27 cellular contexts compared by ENCODE assay signal in genomic region chr7:93161181-93161762, GRCh38.
"Had no signal": no experiment of that assay in that cellular context is flagged by ENCODE, and none has a peak within 500 bp of the region (broad histone marks: within the 10 kb centered on the region; RNA-seq: fewer than 3 reads in every experiment).

No MANE protein-coding gene starts in this region.

- H3K4me3 ChIP-seq: colonic mucosa, dorsolateral prefrontal cortex, left ventricle myocardium inferior, lung, right lobe of liver, tibial nerve, vagina had no signal

- H3K36me3 Mint-ChIP-seq: activated naive CD4-positive, alpha-beta T cell treated with anti-CD3 and anti-CD28 coated beads, Interleukin-2, amount 10 ng/mL, durations not matched to agents 7 days and 5 days had no signal

- FAIRE-seq: frontal cortex, TTC549 had no signal

- ATAC-seq: right lobe of liver had no signal

- H3K9me3 ChIP-seq: colonic mucosa, vagina had no signal

- H3K36me3 ChIP-seq: colonic mucosa, left ventricle myocardium inferior, right lobe of liver, tibial nerve, vagina had no signal

- H3K27me3 Mint-ChIP-seq: activated CD4-positive, alpha-beta memory T cell treated with anti-CD3 and anti-CD28 coated beads for 36 hours; activated naive CD4-positive, alpha-beta T cell treated with anti-CD3 and anti-CD28 coated beads, Interleukin-2, amount 10 ng/mL, durations not matched to agents 7 days and 5 days had no signal

- H3K4me3 Mint-ChIP-seq: activated CD4-positive, alpha-beta memory T cell treated with anti-CD3 and anti-CD28 coated beads for 36 hours; activated naive CD4-positive, alpha-beta T cell treated with anti-CD3 and anti-CD28 coated beads, Interleukin-2, amount 10 ng/mL, durations not matched to agents 7 days and 5 days; activated T-helper 1 cell treated with anti-CD3 and anti-CD28 coated beads, Interleukin-12 subunit alpha, Interleukin-12 subunit beta, Interleukin-2, Interleukin-4 antibody, amounts not matched to agents 30 ng/mL and 10 ng/mL and 1 ng/mL, durations not matched to agents 14 hours and 24 hours and 36 hours; natural killer cell treated with Interleukin-12 subunit alpha and Interleukin-12 subunit beta and Interleukin-15 and Interleukin-18, amount 100 ng/mL, for 72 hours; T-helper 2 cell treated with Interferon-gamma antibody and Interleukin-4, amounts not matched to agents 5 μg/mL and 100 μg/mL, for 36 hours had no signal

- H3K27me3 ChIP-seq: colonic mucosa, right lobe of liver, tibial nerve, vagina had no signal

- DNase-seq: activated CD4-positive, alpha-beta memory T cell treated with anti-CD3 and anti-CD28 coated beads for 36 hours; activated CD4-positive, alpha-beta T cell treated with anti-CD3 and anti-CD28 coated beads for 4 hours; activated CD8-positive, alpha-beta memory T cell treated with anti-CD3 and anti-CD28 coated beads, Interleukin-2, amount 50 U/mL, for 4 hours; activated effector memory CD4-positive, alpha-beta T cell treated with anti-CD3 and anti-CD28 coated beads, Interleukin-2, amount 50 U/mL, for 16 hours; activated naive CD4-positive, alpha-beta T cell treated with anti-CD3 and anti-CD28 coated beads, Interleukin-2, amount 10 ng/mL, durations not matched to agents 7 days and 5 days; activated T-cell treated with anti-CD3 and anti-CD28 coated beads, Interleukin-2, amount 50 U/mL, for 1 hour; amygdala; cerebellar nuclear complex; colonic mucosa; dorsolateral prefrontal cortex; effector memory CD4-positive, alpha-beta T cell; islet precursor cell; left ventricle myocardium inferior; mesendoderm; right lobe of liver; stimulated activated CD4-positive, alpha-beta T cell treated with anti-CD3 and anti-CD28 coated beads, Interleukin-2, amount 100 ng/mL, for 48 hours; stimulated activated naive CD4-positive, alpha-beta T cell treated with Interleukin-2 at 50 U/mL for 16 hours; T-helper 1 cell had no signal

- H3K27ac ChIP-seq: colonic mucosa, dorsolateral prefrontal cortex, left ventricle myocardium inferior, right lobe of liver, tibial nerve, vagina, VCaP had no signal

- H3K4me1 ChIP-seq: colonic mucosa, left ventricle myocardium inferior, right lobe of liver, tibial nerve, vagina had no signal

- H3K27ac Mint-ChIP-seq: activated CD4-positive, alpha-beta memory T cell treated with anti-CD3 and anti-CD28 coated beads for 36 hours; activated naive CD4-positive, alpha-beta T cell treated with anti-CD3 and anti-CD28 coated beads, Interleukin-2, amount 10 ng/mL, durations not matched to agents 7 days and 5 days; activated T-helper 1 cell treated with anti-CD3 and anti-CD28 coated beads, Interleukin-12 subunit alpha, Interleukin-12 subunit beta, Interleukin-2, Interleukin-4 antibody, amounts not matched to agents 30 ng/mL and 10 ng/mL and 1 ng/mL, durations not matched to agents 14 hours and 24 hours and 36 hours; natural killer cell treated with Interleukin-12 subunit alpha and Interleukin-12 subunit beta and Interleukin-15 and Interleukin-18, amount 100 ng/mL, for 72 hours; T-helper 2 cell treated with Interferon-gamma antibody and Interleukin-4, amounts not matched to agents 5 μg/mL and 100 μg/mL, for 36 hours had no signal
